Comparison of ENCODE assay signal across 1 cellular context in the genomic region with DNA sequence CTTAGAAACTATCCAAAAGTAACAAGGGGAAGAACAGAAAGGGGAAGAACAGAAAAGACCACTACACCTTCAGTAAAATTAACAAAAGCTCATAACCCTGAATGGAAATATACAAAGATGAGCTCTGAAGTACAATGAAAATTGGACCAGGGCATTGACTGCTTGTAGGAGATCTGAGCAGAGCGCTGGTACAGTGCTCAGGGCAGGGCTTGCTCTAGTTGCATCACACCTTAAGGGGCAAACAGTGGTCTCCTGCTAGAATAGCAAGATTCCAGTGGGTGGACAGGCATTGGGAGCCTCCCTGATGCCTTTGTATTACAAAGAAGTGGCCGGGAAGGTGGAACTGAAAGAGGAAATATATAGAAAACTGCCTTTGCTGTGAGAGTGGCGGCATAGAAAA.
TF ChIP-seq lines count a peak whose summit lies in the region.

No MANE protein-coding gene starts in this region.

TF ChIP-seq in K562, 482 proteins besides CTCF, POLR2A, EP300 and RAD21 (continued from another document):
- TF ChIP-seq, protein P1, sequence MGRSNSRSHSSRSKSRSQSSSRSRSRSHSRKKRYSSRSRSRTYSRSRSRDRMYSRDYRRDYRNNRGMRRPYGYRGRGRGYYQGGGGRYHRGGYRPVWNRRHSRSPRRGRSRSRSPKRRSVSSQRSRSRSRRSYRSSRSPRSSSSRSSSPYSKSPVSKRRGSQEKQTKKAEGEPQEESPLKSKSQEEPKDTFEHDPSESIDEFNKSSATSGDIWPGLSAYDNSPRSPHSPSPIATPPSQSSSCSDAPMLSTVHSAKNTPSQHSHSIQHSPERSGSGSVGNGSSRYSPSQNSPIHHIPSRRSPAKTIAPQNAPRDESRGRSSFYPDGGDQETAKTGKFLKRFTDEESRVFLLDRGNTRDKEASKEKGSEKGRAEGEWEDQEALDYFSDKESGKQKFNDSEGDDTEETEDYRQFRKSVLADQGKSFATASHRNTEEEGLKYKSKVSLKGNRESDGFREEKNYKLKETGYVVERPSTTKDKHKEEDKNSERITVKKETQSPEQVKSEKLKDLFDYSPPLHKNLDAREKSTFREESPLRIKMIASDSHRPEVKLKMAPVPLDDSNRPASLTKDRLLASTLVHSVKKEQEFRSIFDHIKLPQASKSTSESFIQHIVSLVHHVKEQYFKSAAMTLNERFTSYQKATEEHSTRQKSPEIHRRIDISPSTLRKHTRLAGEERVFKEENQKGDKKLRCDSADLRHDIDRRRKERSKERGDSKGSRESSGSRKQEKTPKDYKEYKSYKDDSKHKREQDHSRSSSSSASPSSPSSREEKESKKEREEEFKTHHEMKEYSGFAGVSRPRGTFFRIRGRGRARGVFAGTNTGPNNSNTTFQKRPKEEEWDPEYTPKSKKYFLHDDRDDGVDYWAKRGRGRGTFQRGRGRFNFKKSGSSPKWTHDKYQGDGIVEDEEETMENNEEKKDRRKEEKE (IDR thresholded peaks at IDR 0.05; ENCODE audit: borderline replicate concordance in 1 of 2, control insufficient read depth in 1 of 2, low read depth in 2 of 2, low read length in 1 of 2) = no peak
- TF ChIP-seq, protein P2, sequence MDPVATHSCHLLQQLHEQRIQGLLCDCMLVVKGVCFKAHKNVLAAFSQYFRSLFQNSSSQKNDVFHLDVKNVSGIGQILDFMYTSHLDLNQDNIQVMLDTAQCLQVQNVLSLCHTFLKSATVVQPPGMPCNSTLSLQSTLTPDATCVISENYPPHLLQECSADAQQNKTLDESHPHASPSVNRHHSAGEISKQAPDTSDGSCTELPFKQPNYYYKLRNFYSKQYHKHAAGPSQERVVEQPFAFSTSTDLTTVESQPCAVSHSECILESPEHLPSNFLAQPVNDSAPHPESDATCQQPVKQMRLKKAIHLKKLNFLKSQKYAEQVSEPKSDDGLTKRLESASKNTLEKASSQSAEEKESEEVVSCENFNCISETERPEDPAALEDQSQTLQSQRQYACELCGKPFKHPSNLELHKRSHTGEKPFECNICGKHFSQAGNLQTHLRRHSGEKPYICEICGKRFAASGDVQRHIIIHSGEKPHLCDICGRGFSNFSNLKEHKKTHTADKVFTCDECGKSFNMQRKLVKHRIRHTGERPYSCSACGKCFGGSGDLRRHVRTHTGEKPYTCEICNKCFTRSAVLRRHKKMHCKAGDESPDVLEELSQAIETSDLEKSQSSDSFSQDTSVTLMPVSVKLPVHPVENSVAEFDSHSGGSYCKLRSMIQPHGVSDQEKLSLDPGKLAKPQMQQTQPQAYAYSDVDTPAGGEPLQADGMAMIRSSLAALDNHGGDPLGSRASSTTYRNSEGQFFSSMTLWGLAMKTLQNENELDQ (CRISPR knock-in tag; IDR thresholded peaks at IDR 0.05; ENCODE audit: borderline replicate concordance) = no peak
- TF ChIP-seq ZNF146 (CRISPR knock-in tag; IDR thresholded peaks at IDR 0.05; ENCODE audit: unreplicated experiment) = no peak
- TF ChIP-seq, protein P3, sequence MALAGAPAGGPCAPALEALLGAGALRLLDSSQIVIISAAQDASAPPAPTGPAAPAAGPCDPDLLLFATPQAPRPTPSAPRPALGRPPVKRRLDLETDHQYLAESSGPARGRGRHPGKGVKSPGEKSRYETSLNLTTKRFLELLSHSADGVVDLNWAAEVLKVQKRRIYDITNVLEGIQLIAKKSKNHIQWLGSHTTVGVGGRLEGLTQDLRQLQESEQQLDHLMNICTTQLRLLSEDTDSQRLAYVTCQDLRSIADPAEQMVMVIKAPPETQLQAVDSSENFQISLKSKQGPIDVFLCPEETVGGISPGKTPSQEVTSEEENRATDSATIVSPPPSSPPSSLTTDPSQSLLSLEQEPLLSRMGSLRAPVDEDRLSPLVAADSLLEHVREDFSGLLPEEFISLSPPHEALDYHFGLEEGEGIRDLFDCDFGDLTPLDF (CRISPR knock-in tag; IDR thresholded peaks at IDR 0.05) = no peak
- no peak for TF ChIP-seq NR3C1 (CRISPR knock-in tag; IDR thresholded peaks at IDR 0.05)
- TF ChIP-seq FOS (IDR thresholded peaks at IDR 0.05; ENCODE audit: extremely low read depth, insufficient read length) = no peak
